8 cellular contexts compared by ENCODE assay signal in genomic region chr15:99755692-99756409, GRCh38. TPM values are rescaled to one million over a fixed set of nuclear protein-coding genes. Genes with fewer than 3 reads are reported as not detected.
DNase-seq lines count a peak whose midpoint lies in the region; ATAC-seq, FAIRE-seq and TF ChIP-seq lines count a peak whose summit lies in the region.

No MANE protein-coding gene starts in this region.

- H3K9ac ChIP-seq in KMS-11 = no peak overlapping the region

- H3K9me3 Mint-ChIP-seq in activated naive CD8-positive, alpha-beta T cell treated with anti-CD3 and anti-CD28 coated beads, Interleukin-2, amount 50 U/mL, for 24 hours = no peaks in the 10 kb centered on the region

- H3K36me3 Mint-ChIP-seq in activated naive CD8-positive, alpha-beta T cell treated with anti-CD3 and anti-CD28 coated beads, Interleukin-2, amount 50 U/mL, for 24 hours (ENCODE audit: low read depth) = no peaks in the 10 kb centered on the region

- no TSS peak for BruUV-seq in PC-9 (replicated peaks; lab: Mats Ljungman, UMichigan)

- H4K20me1 ChIP-seq in KMS-11 (ENCODE audit: insufficient read depth) (no peaks in the 10 kb centered on the region), PC-9 (ENCODE audit: insufficient read depth) (no peaks in the 10 kb centered on the region)

- no peaks in the 10 kb centered on the region for H3K79me2 ChIP-seq in KMS-11 (ENCODE audit: insufficient read depth, low read depth)
- no peaks in the 10 kb centered on the region for H3K79me2 ChIP-seq in PC-9 (ENCODE audit: low read depth)

- no peak for FAIRE-seq in H54 (lab: Jason Lieb, UNC)

- H3K9me2 ChIP-seq in PC-9 (ENCODE audit: insufficient read depth) = no peaks in the 10 kb centered on the region

- peak; percentile 84 for TF ChIP-seq CTCF in KMS-11 (conservative IDR thresholded peaks at IDR 0.05; ENCODE audit: low read depth, low read length)
- peak; percentile 78 for TF ChIP-seq CTCF in PC-9 (conservative IDR thresholded peaks at IDR 0.05)

- TF ChIP-seq POLR2A in H54 (IDR thresholded peaks at IDR 0.05; ENCODE audit: low read depth, low read length) = no peak

- H3K4me1 ChIP-seq in KMS-11 (ENCODE audit: low read depth, poor library complexity, severe bottlenecking) (peaks cover 4% of the 10 kb centered on the region), PC-9 (replicated peaks; ENCODE audit: insufficient read depth) (no peaks in the 10 kb centered on the region)

- H3K27ac Mint-ChIP-seq in activated naive CD8-positive, alpha-beta T cell treated with anti-CD3 and anti-CD28 coated beads, Interleukin-2, amount 50 U/mL, for 24 hours = no peak overlapping the region

- H3K4me3 ChIP-seq in KMS-11 (IDR thresholded peaks at IDR 0.05; ENCODE audit: insufficient read depth, low read depth, low read length) (no peak overlapping the region), PC-9 (no peak overlapping the region)

- H3K4me2 ChIP-seq in KMS-11 (no peak overlapping the region; the same call in 1 of the 2 replicates), PC-9 (no peak overlapping the region)

- no peaks in the 10 kb centered on the region for H3K27me3 Mint-ChIP-seq in activated naive CD8-positive, alpha-beta T cell treated with anti-CD3 and anti-CD28 coated beads, Interleukin-2, amount 50 U/mL, for 24 hours

- H3K27ac ChIP-seq in KMS-11 (no peak overlapping the region), PC-9 (no peak overlapping the region)

- H2AFZ ChIP-seq in KMS-11 (ENCODE audit: low read depth) (peak overlapping the region; percentile 64), PC-9 (no peak overlapping the region)

- no peaks in the 10 kb centered on the region for H3K4me1 Mint-ChIP-seq in activated naive CD8-positive, alpha-beta T cell treated with anti-CD3 and anti-CD28 coated beads, Interleukin-2, amount 50 U/mL, for 24 hours

- H3K27me3 ChIP-seq in KMS-11 (ENCODE audit: insufficient read depth, low read depth) (no peaks in the 10 kb centered on the region), PC-9 (ENCODE audit: insufficient read depth, low read depth) (no peaks in the 10 kb centered on the region)

- intact Hi-C loops in PC-9 (cut with micrococcal nuclease; ENCODE audit: unreplicated experiment) = loop anchor here (1.0 to 2.0 kb wide), 3 partner anchors 51 to 483 kb away; no protein-coding TSS in a partner anchor
- intact Hi-C loops in left cardiac atrium (cut with DNase I) = loop anchor here (2.0 to 10.0 kb wide), 3 partner anchors 469 to 481 kb away; no protein-coding TSS in a partner anchor

- H3K4me3 Mint-ChIP-seq in activated naive CD8-positive, alpha-beta T cell treated with anti-CD3 and anti-CD28 coated beads, Interleukin-2, amount 50 U/mL, for 24 hours = no peak overlapping the region

- CTCF ChIA-PET in PC-9 (lab: Charles Lee) = interaction anchor here (0.7 to 0.9 kb wide), 3 partner anchors 51 to 483 kb away, joined by 3 to 8 read pairs (median 5); no protein-coding TSS in a partner anchor

- DNase-seq in activated CD4-positive, CD25-positive, alpha-beta regulatory T cell treated with anti-CD3 and anti-CD28 coated beads, Interleukin-2, amount 50 U/mL, for 16 hours (ENCODE audit: low read depth, low spot score) = peak; percentile 5
- DNase-seq in activated CD4-positive, CD25-positive, alpha-beta regulatory T cell (lab: John Stamatoyannopoulos, UW) = no peak
- DNase-seq in H54 (ENCODE audit: insufficient read length, low spot score) = peak; percentile 44
- peak; percentile 24 to 38 for DNase-seq in PC-9
- DNase-seq in activated naive CD8-positive, alpha-beta T cell treated with anti-CD3 and anti-CD28 coated beads, Interleukin-2, amount 50 U/mL, for 24 hours = peak; percentile 24
- DNase-seq in left cardiac atrium = peak; percentile 38
- peak; percentile 71 for DNase-seq in retina

- no peaks in the 10 kb centered on the region for H3K9me3 ChIP-seq in PC-9 (ENCODE audit: insufficient read depth, low read depth)

- H3K36me3 ChIP-seq in KMS-11 (ENCODE audit: insufficient read depth) (no peaks in the 10 kb centered on the region), PC-9 (ENCODE audit: low read depth) (no peaks in the 10 kb centered on the region)

- ATAC-seq in activated naive CD8-positive, alpha-beta T cell treated with anti-CD3 and anti-CD28 coated beads, Interleukin-2, amount 50 U/mL, for 24 hours = peak; percentile 84
- ATAC-seq in left cardiac atrium = peak; percentile 85 to 89

- H3F3A ChIP-seq in PC-9 (ENCODE audit: insufficient read depth, low read depth) = no peaks in the 10 kb centered on the region

- POLR2A ChIA-PET in PC-9 (lab: Charles Lee; ENCODE audit: unreplicated experiment) = interaction anchor here (0.5 kb wide), 1 partner anchor 847 kb away, joined by 3 read pairs; the partner anchor contains the start of gene ASB7

RNA-seq across cellular contexts. Expression of gene LYSMD4, which starts 22.6 kb away (rescaled TPM):
- total RNA-seq in PC-9 (2021) = 4.7 and 5.7 TPM in 2 replicates
- 10 to 100 TPM in 1 of 2 donors, 1 to 10 TPM in 1; 7.8 to 11.5 TPM for total RNA-seq in left cardiac atrium

Comparison
In these comparisons a context has a peak if more than half of its experiments do, and no peak if none do; other contexts are left out.
1. DNase-seq: peak in activated CD4-positive, CD25-positive, alpha-beta regulatory T cell treated with anti-CD3 and anti-CD28 coated beads, Interleukin-2, amount 50 U/mL, for 16 hours (single experiment), H54 (single experiment), PC-9 (2 of 2), activated naive CD8-positive, alpha-beta T cell treated with anti-CD3 and anti-CD28 coated beads, Interleukin-2, amount 50 U/mL, for 24 hours (single experiment), left cardiac atrium (single experiment) and retina (single experiment); none in activated CD4-positive, CD25-positive, alpha-beta regulatory T cell (0 of 4).